ENCODE assay signal across 19 cellular contexts in the genomic region with DNA sequence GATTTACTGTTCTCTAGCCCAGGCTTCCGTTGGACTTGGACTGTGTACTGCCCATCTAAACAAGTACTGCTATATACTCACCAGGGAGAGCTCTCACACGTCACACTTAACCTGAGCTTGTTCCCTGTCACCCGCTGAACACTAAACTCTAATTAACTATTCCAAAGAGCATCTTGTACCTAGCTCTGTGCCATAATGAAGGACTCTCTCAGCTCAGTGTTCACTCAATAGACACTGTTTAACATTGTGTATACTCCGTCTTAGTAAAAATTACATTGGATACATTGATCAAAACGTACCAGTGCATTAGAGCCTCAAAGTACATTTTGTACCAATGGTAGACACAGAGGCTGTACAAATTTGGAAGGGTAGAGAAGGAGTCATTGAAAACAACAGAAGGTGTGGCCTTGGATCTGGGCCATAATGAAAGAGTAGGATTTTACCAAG. TPM values are rescaled to one million over a fixed set of nuclear protein-coding genes. Genes with fewer than 3 reads are reported as not detected.
"Had no signal": no experiment of that assay in that cellular context is flagged by ENCODE, and none has a peak within 500 bp of the region (broad histone marks: within the 10 kb centered on the region; RNA-seq: fewer than 3 reads in every experiment).

No MANE protein-coding gene starts in this region.

- ATAC-seq: effector memory CD8-positive, alpha-beta T cell; right cardiac atrium; stimulated activated naive B cell treated with anti-CD40 and anti-IgM and Interleukin-4, amounts not matched to agents 10 μg/mL and 1 μg/mL and 100 μg/mL, for 72 hours; stimulated activated naive CD8-positive, alpha-beta T cell treated with anti-CD3 and anti-CD28 coated beads, Interleukin-15, amount 100 ng/mL, for 72 hours had no signal

- H3K27ac ChIP-seq: cardiac muscle cell, epithelial cell of prostate, esophagus squamous epithelium, spleen, thyroid gland, upper lobe of left lung, uterus had no signal

- H3K9me3 ChIP-seq: esophagus squamous epithelium, thyroid gland, upper lobe of left lung, uterus had no signal

- H3K4me1 ChIP-seq: esophagus squamous epithelium, spleen, thyroid gland, upper lobe of left lung, uterus had no signal

- H3K27me3 ChIP-seq: cardiac muscle cell, esophagus squamous epithelium, spleen, thyroid gland, upper lobe of left lung, uterus had no signal

- H3K36me3 ChIP-seq: cardiac muscle cell, esophagus squamous epithelium, spleen, thyroid gland, upper lobe of left lung, uterus had no signal

- H3K4me3 ChIP-seq: cardiac muscle cell, esophagus squamous epithelium, spleen, thyroid gland, upper lobe of left lung, uterus had no signal

- DNase-seq: effector memory CD8-positive, alpha-beta T cell; esophagus squamous epithelium; foreskin fibroblast; head of caudate nucleus; hippocampal formation; mammary epithelial cell; naive B cell; right cardiac atrium; spleen; stimulated activated CD4-positive, alpha-beta T cell treated with anti-CD3 and anti-CD28 coated beads, Interleukin-15, amount 100 ng/mL, for 24 hours; stimulated activated CD4-positive, alpha-beta T cell treated with anti-CD3 and anti-CD28 coated beads, Interleukin-2, amount 100 ng/mL, for 24 hours; stimulated activated CD4-positive, alpha-beta T cell treated with anti-CD3 and anti-CD28 coated beads, Interleukin-4, amount 100 ng/mL, for 4 hours; stimulated activated naive B cell treated with anti-CD40 and anti-IgM and Interleukin-4, amounts not matched to agents 10 μg/mL and 1 μg/mL and 100 μg/mL, for 72 hours; stimulated activated naive CD8-positive, alpha-beta T cell treated with anti-CD3 and anti-CD28 coated beads, Interleukin-15, amount 100 ng/mL, for 72 hours; thyroid gland; upper lobe of left lung; uterus had no signal

RNA-seq across cellular contexts. Expression of a gene that starts 55.4 kb away (rescaled TPM):
- total RNA-seq: mammary epithelial cell had no signal
- polyA plus RNA-seq: mammary epithelial cell had no signal
